17 cellular contexts compared by ENCODE assay signal in the genomic region with DNA sequence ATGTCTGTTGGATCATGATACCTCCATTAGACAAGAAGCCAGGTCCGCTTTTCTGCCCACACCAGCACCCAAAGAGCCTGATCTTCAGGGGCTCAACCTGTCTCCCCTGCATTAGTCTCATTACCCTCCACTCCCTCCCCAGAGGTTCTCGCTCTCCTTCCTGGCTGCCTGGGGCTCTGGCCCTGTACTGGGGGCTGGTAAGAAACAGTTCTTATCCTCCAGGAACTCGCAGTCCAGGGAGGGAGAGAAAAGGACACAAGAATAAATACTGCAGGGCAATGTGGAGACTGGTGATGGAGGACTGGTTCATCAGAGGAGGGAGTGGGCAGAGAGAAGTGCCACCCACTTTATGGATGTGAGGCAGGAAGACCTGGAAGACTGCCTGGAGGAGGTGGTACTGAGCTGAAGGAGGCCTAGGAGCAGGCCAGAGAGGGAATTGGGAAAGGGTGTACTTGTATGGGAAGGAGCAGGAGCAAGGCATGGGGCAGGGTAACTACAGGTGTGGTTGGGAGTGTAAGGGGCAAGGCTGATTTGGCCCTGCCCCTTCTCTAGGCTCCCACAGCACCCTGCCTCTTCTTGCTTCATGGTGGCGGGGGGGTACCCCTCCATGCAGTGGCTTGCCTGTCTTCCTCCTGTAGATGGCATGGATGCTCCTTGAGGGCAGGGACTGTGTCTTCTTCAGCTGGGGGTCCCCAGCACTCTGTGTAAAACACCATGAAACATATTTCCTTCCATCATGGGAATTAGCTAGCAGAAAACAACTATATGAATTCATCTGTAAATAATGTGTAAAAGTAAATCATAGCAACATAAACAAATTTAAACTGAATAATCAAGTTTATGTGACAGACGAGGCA. TPM values are rescaled to one million over a fixed set of nuclear protein-coding genes. Genes with fewer than 3 reads are reported as not detected.
"Had no signal": no experiment of that assay in that cellular context is flagged by ENCODE, and none has a peak within 500 bp of the region (broad histone marks: within the 10 kb centered on the region; RNA-seq: fewer than 3 reads in every experiment).

No MANE protein-coding gene starts in this region.

- H3K4me3 ChIP-seq: adrenal gland, coronary artery, lower lobe of right lung, prostate gland, right lobe of liver, tibial artery had no signal

- H3K27ac Mint-ChIP-seq: activated naive CD4-positive, alpha-beta T cell treated with anti-CD3 and anti-CD28 coated beads, Interleukin-2, amount 10 ng/mL, durations not matched to agents 7 days and 5 days; immature natural killer cell; naive B cell; stimulated activated memory B cell treated with anti-CD40 and anti-IgM and Interleukin-4, amounts not matched to agents 10 μg/mL and 1 μg/mL and 100 μg/mL, for 72 hours had no signal

- H3K36me3 ChIP-seq: adrenal gland, lower lobe of right lung, prostate gland, right lobe of liver, tibial artery had no signal

- ATAC-seq: stimulated activated memory B cell treated with anti-CD40 and anti-IgM and Interleukin-4, amounts not matched to agents 10 μg/mL and 1 μg/mL and 100 μg/mL, for 72 hours had no signal

- H3K9me3 ChIP-seq: adrenal gland, lower lobe of right lung, prostate gland, right lobe of liver, tibial artery had no signal

- H3K4me3 Mint-ChIP-seq: activated naive CD4-positive, alpha-beta T cell treated with anti-CD3 and anti-CD28 coated beads, Interleukin-2, amount 10 ng/mL, durations not matched to agents 7 days and 5 days; activated T-helper 1 cell treated with anti-CD3 and anti-CD28 coated beads, Interleukin-12 subunit alpha, Interleukin-12 subunit beta, Interleukin-2, Interleukin-4 antibody, amounts not matched to agents 30 ng/mL and 10 ng/mL and 1 ng/mL, durations not matched to agents 14 hours and 24 hours and 36 hours; stimulated activated memory B cell treated with anti-CD40 and anti-IgM and Interleukin-4, amounts not matched to agents 10 μg/mL and 1 μg/mL and 100 μg/mL, for 72 hours had no signal

- H3K9me3 Mint-ChIP-seq: activated naive CD4-positive, alpha-beta T cell treated with anti-CD3 and anti-CD28 coated beads, Interleukin-2, amount 10 ng/mL, durations not matched to agents 7 days and 5 days; activated T-helper 1 cell treated with anti-CD3 and anti-CD28 coated beads, Interleukin-12 subunit alpha, Interleukin-12 subunit beta, Interleukin-2, Interleukin-4 antibody, amounts not matched to agents 30 ng/mL and 10 ng/mL and 1 ng/mL, durations not matched to agents 14 hours and 24 hours and 36 hours; stimulated activated memory B cell treated with anti-CD40 and anti-IgM and Interleukin-4, amounts not matched to agents 10 μg/mL and 1 μg/mL and 100 μg/mL, for 72 hours had no signal

- H3K36me3 Mint-ChIP-seq: stimulated activated memory B cell treated with anti-CD40 and anti-IgM and Interleukin-4, amounts not matched to agents 10 μg/mL and 1 μg/mL and 100 μg/mL, for 72 hours had no signal

- DNase-seq: activated naive CD4-positive, alpha-beta T cell treated with anti-CD3 and anti-CD28 coated beads, Interleukin-2, amount 10 ng/mL, durations not matched to agents 7 days and 5 days; central memory CD4-positive, alpha-beta T cell; effector CD4-positive, alpha-beta T cell; midbrain; naive B cell; occipital lobe had no signal

- H3K27ac ChIP-seq: adrenal gland, coronary artery, epithelial cell of prostate, lower lobe of right lung, prostate gland, right lobe of liver, tibial artery had no signal

- H3K4me1 ChIP-seq: prostate gland had no signal

RNA-seq across cellular contexts. Expression of gene LRRC71, which starts 5.0 kb away (rescaled TPM):
- total RNA-seq: activated T-helper 1 cell treated with anti-CD3 and anti-CD28 coated beads, Interleukin-12 subunit alpha, Interleukin-12 subunit beta, Interleukin-2, Interleukin-4 antibody, amounts not matched to agents 30 ng/mL and 10 ng/mL and 1 ng/mL, durations not matched to agents 14 hours and 24 hours and 36 hours; left cardiac atrium had no signal
- polyA plus RNA-seq: immature natural killer cell had no signal
